Comparison of ENCODE assay signal across 12 cellular contexts in genomic region chr2:69645926-69646325, GRCh38. TPM values are rescaled to one million over a fixed set of nuclear protein-coding genes. Genes with fewer than 3 reads are reported as not detected.
DNase-seq lines count a peak whose midpoint lies in the region; ATAC-seq and TF ChIP-seq lines count a peak whose summit lies in the region.
"Had no signal": no experiment of that assay in that cellular context is flagged by ENCODE, and none has a peak within 500 bp of the region (broad histone marks: within the 10 kb centered on the region; RNA-seq: fewer than 3 reads in every experiment).

No MANE protein-coding gene starts in this region.

- peaks cover under 1 to 19% of the 10 kb centered on the region in 2 donors for H3K4me1 ChIP-seq in thyroid gland

- no peak for ATAC-seq in GM21381 (IDR thresholded peaks at IDR 0.05; ENCODE audit: unreplicated experiment)

- TF ChIP-seq POLR2A in thyroid gland (IDR thresholded peaks at IDR 0.05), result no peak

- no peaks in the 10 kb centered on the region for H3K27me3 ChIP-seq in thyroid gland

- no peaks in the 10 kb centered on the region for H3K27me3 Mint-ChIP-seq in activated naive CD4-positive, alpha-beta T cell treated with anti-CD3 and anti-CD28 coated beads, Interleukin-2, amount 50 U/mL, for 24 hours

- no peaks in the 10 kb centered on the region for H3K9me3 ChIP-seq in SK-N-MC (ENCODE audit: low read depth, low read length)
- no peaks in the 10 kb centered on the region for H3K9me3 ChIP-seq in thyroid gland

- no peaks in the 10 kb centered on the region for H3K36me3 ChIP-seq in SK-N-MC (ENCODE audit: insufficient read depth, low read length)
- no peaks in the 10 kb centered on the region for H3K36me3 ChIP-seq in thyroid gland

- H3K27ac ChIP-seq in SK-N-MC (peak overlapping the region; percentile 14; the same call in 1 of the 2 replicates), coronary artery (peak overlapping the region; percentile 97 to 99), thyroid gland (peak overlapping the region in 2 of 3 donors; percentile 98 to 99)

- DNase-seq in activated naive CD4-positive, alpha-beta T cell (lab: John Stamatoyannopoulos, UW), result no peak
- DNase-seq in SK-N-MC (ENCODE audit: low read depth, low spot score) (no peak), coronary artery (ENCODE audit: low spot score) (no peak), thyroid gland (no peak), DMS153 treated with DMSO at 0.1 percent for 48 hours (lab: John Stamatoyannopoulos, UW; ENCODE audit: unreplicated experiment) (no peak), NCI-H2196 (lab: John Stamatoyannopoulos, UW; ENCODE audit: unreplicated experiment) (no peak)
- DNase-seq: NCI-H524, SIG-M5, trophoblast cell had no signal

- H3K4me3 Mint-ChIP-seq in activated naive CD4-positive, alpha-beta T cell treated with anti-CD3 and anti-CD28 coated beads, Interleukin-2, amount 50 U/mL, for 24 hours, result peak overlapping the region; percentile 95
- H3K4me3 Mint-ChIP-seq: memory B cell had no signal

- no peak for TF ChIP-seq CTCF in coronary artery (IDR thresholded peaks at IDR 0.05)
- TF ChIP-seq CTCF in thyroid gland (IDR thresholded peaks at IDR 0.05), result no peak

- peak overlapping the region; percentile 99 for H3K27ac Mint-ChIP-seq in activated naive CD4-positive, alpha-beta T cell treated with anti-CD3 and anti-CD28 coated beads, Interleukin-2, amount 50 U/mL, for 24 hours
- H3K27ac Mint-ChIP-seq: memory B cell had no signal

- H3K4me3 ChIP-seq in SK-N-MC, result peak overlapping the region; percentile 89
- no peak overlapping the region for H3K4me3 ChIP-seq in coronary artery
- no peak overlapping the region for H3K4me3 ChIP-seq in thyroid gland (replicated peaks in 1 of 3)

- H3K4me1 Mint-ChIP-seq in activated naive CD4-positive, alpha-beta T cell treated with anti-CD3 and anti-CD28 coated beads, Interleukin-2, amount 50 U/mL, for 24 hours, result peaks cover 58% of the 10 kb centered on the region

- no peaks in the 10 kb centered on the region for H3K9me3 Mint-ChIP-seq in activated naive CD4-positive, alpha-beta T cell treated with anti-CD3 and anti-CD28 coated beads, Interleukin-2, amount 50 U/mL, for 24 hours
- H3K9me3 Mint-ChIP-seq: memory B cell had no signal

- 75 to 86% methylated on average over 2 of the region's 2 CpGs for WGBS in thyroid gland, 2 donors

- no peak overlapping the region for H3K9ac ChIP-seq in SK-N-MC (ENCODE audit: insufficient read length)

- H3K36me3 Mint-ChIP-seq in activated naive CD4-positive, alpha-beta T cell treated with anti-CD3 and anti-CD28 coated beads, Interleukin-2, amount 50 U/mL, for 24 hours, result no peaks in the 10 kb centered on the region
- H3K36me3 Mint-ChIP-seq: memory B cell had no signal

- intact Hi-C loops in thyroid gland (cut with DNase I), result loop anchor here (10.0 kb wide), 2 partner anchors 69 to 81 kb away; no protein-coding TSS in a partner anchor

RNA-seq across cellular contexts. Expression of gene AAK1, which starts 2.4 kb away (rescaled TPM):
- total RNA-seq in thyroid gland, result 100 to 1,000 TPM in 3 of 4 donors, 10 to 100 TPM in 1; 82.0 to 174 (median 144) TPM

Comparison
In these comparisons a context has a peak if more than half of its experiments do, and no peak if none do; other contexts are left out.
1. H3K27ac ChIP-seq: peak in every context shown above with its lines; median percentile 98 in thyroid gland; 98 in coronary artery; 14 in SK-N-MC.